Comparison of ENCODE assay signal across 1 cellular context in genomic region chr5:88602584-88602983, GRCh38.
TF ChIP-seq lines count a peak whose summit lies in the region.

No MANE protein-coding gene starts in this region.

TF ChIP-seq in HEK293, 187 proteins besides CTCF, POLR2A, EP300 and RAD21 (continued from another document):
- TF ChIP-seq ZNF518A (tag by site-specific recombination; conservative IDR thresholded peaks at IDR 0.05; ENCODE audit: low read depth) (no peak), SP2 (tag by site-specific recombination; IDR thresholded peaks at IDR 0.05) (no peak), ZSCAN4 (tag by site-specific recombination; IDR thresholded peaks at IDR 0.05) (no peak), ZNF747 (tag by site-specific recombination; IDR thresholded peaks at IDR 0.05) (no peak)
